8 cellular contexts compared by ENCODE assay signal in genomic region chr11:65501530-65502273, GRCh38. TPM values are rescaled to one million over a fixed set of nuclear protein-coding genes. Genes with fewer than 3 reads are reported as not detected.
DNase-seq lines count a peak whose midpoint lies in the region; ATAC-seq, FAIRE-seq and TF ChIP-seq lines count a peak whose summit lies in the region.

No MANE protein-coding gene starts in this region.

- DNase-seq in CD1c-positive myeloid dendritic cell (ENCODE audit: extremely low spot score): peak; percentile 45
- DNase-seq in cardiac fibroblast (ENCODE audit: low read depth in 2 of 2): peak; percentile 69 to 79
- peak in 1 of 3 donors; percentile 7 for DNase-seq in mucosa of descending colon
- DNase-seq in GM19239 (ENCODE audit: insufficient read length, low spot score): no peak

- no peak for FAIRE-seq in GM19239 (lab: Jason Lieb, UNC)

- H3K36me3 ChIP-seq in KOPT-K1 (ENCODE audit: insufficient read depth, low read length): peaks cover 71% of the 10 kb centered on the region
- no peaks in the 10 kb centered on the region for H3K36me3 ChIP-seq in mucosa of descending colon (ENCODE audit: low read depth)

- intact Hi-C loops in mucosa of descending colon (cut with DNase I, micrococcal nuclease): loop anchor here (5.0 kb wide), 2 partner anchors 74 to 79 kb away; partner anchors contain the start of gene NEAT1 (in 1 of the 2)

- peaks cover 15% of the 10 kb centered on the region for H3K4me1 ChIP-seq in mucosa of descending colon (ENCODE audit: low read depth)

- H3K4me3 ChIP-seq in cardiac fibroblast (replicated peaks in 1 of 2; ENCODE audit: low read depth in 2 of 2, low read length in 2 of 2): peak overlapping the region; percentile 74 to 93
- H3K4me3 ChIP-seq in mucosa of descending colon: peak overlapping the region; percentile 76

- ATAC-seq in mucosa of descending colon (no peak), GM19452 (IDR thresholded peaks at IDR 0.05; ENCODE audit: unreplicated experiment) (no peak), GM21528 (IDR thresholded peaks at IDR 0.05; ENCODE audit: low FRiP score, unreplicated experiment) (no peak), GM18502 (IDR thresholded peaks at IDR 0.05; ENCODE audit: poor library complexity, unreplicated experiment) (no peak)

- H3K9me3 ChIP-seq in KOPT-K1 (ENCODE audit: insufficient read depth, low read length, poor library complexity, severe bottlenecking): no peaks in the 10 kb centered on the region
- H3K9me3 ChIP-seq in mucosa of descending colon: no peaks in the 10 kb centered on the region

- peak overlapping the region; percentile 100 for H3K27ac ChIP-seq in KOPT-K1 (ENCODE audit: low read depth, low read length, poor library complexity, severe bottlenecking)

- TF ChIP-seq CTCF in cardiac fibroblast (IDR thresholded peaks at IDR 0.05; ENCODE audit: low read depth, low read length) (no peak), mucosa of descending colon (IDR thresholded peaks at IDR 0.05) (no peak)

RNA-seq across cellular contexts. Expression of gene MALAT1, which starts 2.9 kb away (rescaled TPM):
- over 10,000 TPM; 10,779 to 14,350 (median 11,224) TPM for total RNA-seq in mucosa of descending colon

RNA-seq across cellular contexts. Expression of gene SCYL1, which starts 23.2 kb away (rescaled TPM):
- 10 to 100 TPM; 60.1 to 77.4 (median 60.3) TPM for total RNA-seq in mucosa of descending colon

RNA-seq across cellular contexts. Expression of gene LTBP3, which starts 56.5 kb away (rescaled TPM):
- 100 to 1,000 TPM in 1 of 3 donors, 10 to 100 TPM in 2; 22.6 to 133 (median 36.7) TPM for total RNA-seq in mucosa of descending colon
